Comparison of ENCODE assay signal across 9 cellular contexts in genomic region chr10:68997216-68997615, GRCh38. TPM values are rescaled to one million over a fixed set of nuclear protein-coding genes. Genes with fewer than 3 reads are reported as not detected.
DNase-seq lines count a peak whose midpoint lies in the region; ATAC-seq and TF ChIP-seq lines count a peak whose summit lies in the region.
"Had no signal": no experiment of that assay in that cellular context is flagged by ENCODE, and none has a peak within 500 bp of the region (broad histone marks: within the 10 kb centered on the region; RNA-seq: fewer than 3 reads in every experiment).

No MANE protein-coding gene starts in this region.

- no peak for DNase-seq in activated T-cell treated with anti-CD3 and anti-CD28 coated beads, Interleukin-2, amount 50 U/mL, for 24 hours
- no peak for DNase-seq in activated T-cell treated with anti-CD3 and anti-CD28 coated beads, Interleukin-2, amount 50 U/mL, for 1 hour
- peak; percentile 18 for DNase-seq in OCI-M1 (lab: John Stamatoyannopoulos, UW)
- DNase-seq in gastrocnemius medialis, result no peak
- DNase-seq in foreskin keratinocyte, result no peak
- no peak for DNase-seq in amygdala (lab: John Stamatoyannopoulos, UW)
- DNase-seq: caudate nucleus had no signal

- peaks cover 53% of the 10 kb centered on the region for H3K4me1 Mint-ChIP-seq in activated T-cell treated with anti-CD3 and anti-CD28 coated beads, Interleukin-2, amount 50 U/mL, for 24 hours (ENCODE audit: low read depth)

- no peaks in the 10 kb centered on the region for H3K27me3 Mint-ChIP-seq in activated T-cell treated with anti-CD3 and anti-CD28 coated beads, Interleukin-2, amount 50 U/mL, for 24 hours

- in situ Hi-C loops in gastrocnemius medialis (cut with MboI; ENCODE audit: low sequenced_read_pairs in 4 of 4), result loop anchor here in 3 of 4 donors (10.0 to 25.0 kb wide), 3 partner anchors 98 to 415 kb away; partner anchors contain the start of gene TACR2 (in 1 of the 3)

- no peaks in the 10 kb centered on the region for H3K9me3 Mint-ChIP-seq in activated T-cell treated with anti-CD3 and anti-CD28 coated beads, Interleukin-2, amount 50 U/mL, for 24 hours

- no peak for TF ChIP-seq POLR2A in gastrocnemius medialis (IDR thresholded peaks at IDR 0.05)

- peaks cover 24% of the 10 kb centered on the region for H3K36me3 Mint-ChIP-seq in activated T-cell treated with anti-CD3 and anti-CD28 coated beads, Interleukin-2, amount 50 U/mL, for 24 hours (ENCODE audit: low read depth)

- peak overlapping the region; percentile 55 to 69 (median 64) for H3K27ac ChIP-seq in gastrocnemius medialis
- H3K27ac ChIP-seq in foreskin keratinocyte, result no peak overlapping the region

- no peaks in the 10 kb centered on the region for H3K9me3 ChIP-seq in gastrocnemius medialis

- H3K4me1 ChIP-seq in gastrocnemius medialis (peaks cover 33 to 34% of the 10 kb centered on the region in 2 donors), foreskin keratinocyte (peaks cover 19% of the 10 kb centered on the region)

- H3K27me3 ChIP-seq in gastrocnemius medialis (no peaks in the 10 kb centered on the region), foreskin keratinocyte (no peaks in the 10 kb centered on the region)

- H3K36me3 ChIP-seq in gastrocnemius medialis, result peaks cover 0 to 23% of the 10 kb centered on the region in 2 donors

- peak overlapping the region; percentile 30 for H3K4me3 Mint-ChIP-seq in activated T-cell treated with anti-CD3 and anti-CD28 coated beads, Interleukin-2, amount 50 U/mL, for 24 hours

- no peak for TF ChIP-seq CTCF in gastrocnemius medialis (IDR thresholded peaks at IDR 0.05 in 4 of 5, conservative IDR thresholded peaks at IDR 0.05 in 1 of 5)
- no peak for TF ChIP-seq CTCF in foreskin keratinocyte (conservative IDR thresholded peaks at IDR 0.05)

- intact Hi-C loops in gastrocnemius medialis (cut with DNase I; ENCODE audit: low total_unique reads), result loop anchor here (5.0 kb wide), 1 partner anchor 185 kb away; the partner anchor contains the start of gene SUPV3L1

- no peak overlapping the region for H3K4me3 ChIP-seq in gastrocnemius medialis

- peak overlapping the region; percentile 94 for H3K27ac Mint-ChIP-seq in activated T-cell treated with anti-CD3 and anti-CD28 coated beads, Interleukin-2, amount 50 U/mL, for 24 hours

- ATAC-seq in GM21786 (IDR thresholded peaks at IDR 0.05; ENCODE audit: unreplicated experiment), result peak; percentile 29
- no peak for ATAC-seq in gastrocnemius medialis
- ATAC-seq in HG03520 (IDR thresholded peaks at IDR 0.05; ENCODE audit: unreplicated experiment), result no peak
- no peak for ATAC-seq in foreskin keratinocyte

RNA-seq across cellular contexts. Expression of gene KIFBP, which starts 8.6 kb away (rescaled TPM):
- total RNA-seq in gastrocnemius medialis (10 to 100 TPM; 24.0 to 41.3 (median 33.9) TPM), foreskin keratinocyte (40.8 and 43.8 TPM in 2 replicates)
- polyA plus RNA-seq in foreskin keratinocyte, result 23.0 and 28.7 TPM in 2 replicates

RNA-seq across cellular contexts. Expression of gene DDX21, which starts 41.2 kb away (rescaled TPM):
- total RNA-seq in gastrocnemius medialis, result 10 to 100 TPM; 44.4 to 66.8 (median 53.7) TPM
- total RNA-seq in foreskin keratinocyte, result 125 and 149 TPM in 2 replicates
- 37.7 and 51.4 TPM in 2 replicates for polyA plus RNA-seq in foreskin keratinocyte
